Comparison of ENCODE assay signal across 9 cellular contexts in the genomic region with DNA sequence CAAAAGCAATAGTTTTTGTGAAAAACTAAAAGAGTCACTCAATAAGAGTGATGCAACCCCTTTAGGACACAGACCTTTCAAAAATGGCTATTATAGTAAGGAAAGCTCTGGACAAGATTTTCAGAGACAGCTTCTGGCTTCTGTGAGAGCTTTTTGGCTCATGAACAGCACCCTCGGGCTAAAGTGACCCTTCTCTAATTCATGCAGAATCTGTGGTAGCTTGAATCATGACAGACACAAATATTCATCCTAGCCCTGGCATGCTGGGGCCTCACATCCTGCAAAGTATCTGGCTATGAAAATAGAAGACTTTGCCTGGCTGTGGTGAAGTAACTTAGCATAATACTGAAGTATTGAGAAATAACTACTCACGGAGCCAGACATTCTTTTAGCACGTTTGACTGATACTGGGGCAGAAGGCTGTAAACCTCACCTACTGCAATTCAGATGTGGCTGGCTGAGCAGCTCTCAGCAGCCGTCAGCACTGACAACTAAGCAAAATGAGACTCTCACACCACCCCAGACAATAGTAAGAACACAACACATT.
DNase-seq lines count a peak whose midpoint lies in the region; ATAC-seq and TF ChIP-seq lines count a peak whose summit lies in the region.
"Had no signal": no experiment of that assay in that cellular context is flagged by ENCODE, and none has a peak within 500 bp of the region (broad histone marks: within the 10 kb centered on the region; RNA-seq: fewer than 3 reads in every experiment).

No MANE protein-coding gene starts in this region.

- no peaks in the 10 kb centered on the region for H3K27me3 ChIP-seq in HL-60 (ENCODE audit: insufficient read depth, poor library complexity, severe bottlenecking)
- H3K27me3 ChIP-seq in ascending aorta = no peaks in the 10 kb centered on the region
- H3K27me3 ChIP-seq in heart right ventricle = no peaks in the 10 kb centered on the region
- H3K27me3 ChIP-seq in stomach smooth muscle (ENCODE audit: control insufficient read depth in 1 of 2, insufficient read depth in 2 of 2, low read length in 2 of 2) = no peaks in the 10 kb centered on the region

- H3K9me3 ChIP-seq in ascending aorta (no peaks in the 10 kb centered on the region), heart right ventricle (no peaks in the 10 kb centered on the region), stomach smooth muscle (ENCODE audit: control insufficient read depth in 2 of 2, low read length in 2 of 2) (no peaks in the 10 kb centered on the region)

- H3K4me3 ChIP-seq in HL-60 (replicated peaks; ENCODE audit: insufficient read depth, low read length) (no peak overlapping the region), ascending aorta (peak overlapping the region in 1 of 2 donors; percentile 53), heart right ventricle (no peak overlapping the region), stomach smooth muscle (ENCODE audit: low read length in 2 of 2) (peak overlapping the region; percentile 15 to 36)

- intact Hi-C loops in ascending aorta (cut with DNase I) = loop anchor here (2.0 to 5.0 kb wide), 2 partner anchors 22 to 240 kb away; no protein-coding TSS in a partner anchor
- intact Hi-C loops in heart right ventricle (cut with DNase I) = loop anchor here in 1 of 10 donors (10.0 kb wide), 1 partner anchor 58 kb away; no protein-coding TSS in a partner anchor

- peak; percentile 24 to 90 (median 76) for ATAC-seq in heart right ventricle

- DNase-seq in HL-60 (ENCODE audit: low read depth in 1 of 2, low spot score in 1 of 2) (peak; percentile 32 to 42), ascending aorta (ENCODE audit: low spot score in 2 of 2) (peak in 1 of 2 donors; percentile 77), heart right ventricle (no peak), NCI-H1105 (lab: John Stamatoyannopoulos, UW) (no peak), NCI-H1930 (lab: John Stamatoyannopoulos, UW) (no peak), iPS-NIHi7 (ENCODE audit: extremely low spot score) (no peak)
- DNase-seq in activated CD4-positive, CD25-positive, alpha-beta regulatory T cell treated with anti-CD3 and anti-CD28 coated beads, Interleukin-2, amount 50 U/mL, for 72 hours = no peak
- DNase-seq: OCI-M1 had no signal

- 25 to 28% methylated on average over 4 of the region's 4 CpGs for WGBS in heart right ventricle, 2 donors

- peaks cover 0 to 9% of the 10 kb centered on the region in 2 donors for H3K4me1 ChIP-seq in ascending aorta
- peaks cover 0 to 31% (median 18%) of the 10 kb centered on the region in 9 donors for H3K4me1 ChIP-seq in heart right ventricle
- H3K4me1 ChIP-seq in stomach smooth muscle (ENCODE audit: control insufficient read depth, insufficient read depth, low read length) = no peaks in the 10 kb centered on the region

- no peaks in the 10 kb centered on the region for H3K36me3 ChIP-seq in ascending aorta
- H3K36me3 ChIP-seq in heart right ventricle = no peaks in the 10 kb centered on the region
- no peaks in the 10 kb centered on the region for H3K36me3 ChIP-seq in stomach smooth muscle (ENCODE audit: control insufficient read depth in 2 of 2, insufficient read depth in 2 of 2, low read length in 2 of 2)

- TF ChIP-seq CTCF in HL-60 (IDR thresholded peaks at IDR 0.05; ENCODE audit: insufficient read depth, low read length) (no peak), ascending aorta (IDR thresholded peaks at IDR 0.05) (no peak), heart right ventricle (IDR thresholded peaks at IDR 0.05) (no peak)

- no peak overlapping the region for H3K9ac ChIP-seq in stomach smooth muscle (ENCODE audit: low read length in 2 of 2)

- H3K27ac ChIP-seq in HL-60 (replicated peaks) (peak overlapping the region; percentile 40), ascending aorta (peak overlapping the region; percentile 82 to 95), heart right ventricle (peak overlapping the region; percentile 1 to 85 (median 75)), stomach smooth muscle (ENCODE audit: low read length) (peak overlapping the region; percentile 31)

Comparison
In these comparisons a context has a peak if more than half of its experiments do, and no peak if none do; other contexts are left out.
1. DNase-seq: peak in HL-60 (2 of 2); none in heart right ventricle (0 of 2), activated CD4-positive, CD25-positive, alpha-beta regulatory T cell treated with anti-CD3 and anti-CD28 coated beads, Interleukin-2, amount 50 U/mL, for 72 hours (single experiment), NCI-H1105 (single experiment), NCI-H1930 (0 of 2) and iPS-NIHi7 (single experiment).
2. H3K27ac ChIP-seq: peak in every context shown above with its lines; median percentile 88 in ascending aorta; 75 in heart right ventricle; 40 in HL-60; 31 in stomach smooth muscle.
3. H3K4me3 ChIP-seq: peak in stomach smooth muscle (2 of 2); none in HL-60 (single experiment) and heart right ventricle (0 of 10).